23 cellular contexts compared by ENCODE assay signal in genomic region chr1:193662030-193662429, GRCh38.
DNase-seq lines count a peak whose midpoint lies in the region; ATAC-seq, FAIRE-seq and TF ChIP-seq lines count a peak whose summit lies in the region.
"Had no signal": no experiment of that assay in that cellular context is flagged by ENCODE, and none has a peak within 500 bp of the region (broad histone marks: within the 10 kb centered on the region; RNA-seq: fewer than 3 reads in every experiment).

No MANE protein-coding gene starts in this region.

- no peak overlapping the region for H3K23ac ChIP-seq in H9 (ENCODE audit: insufficient read length, low read depth, low read length)

- no peaks in the 10 kb centered on the region for H4K20me1 ChIP-seq in K562 (replicated peaks; ENCODE audit: control insufficient read depth, insufficient read depth, low read length)
- no peaks in the 10 kb centered on the region for H4K20me1 ChIP-seq in H9 (ENCODE audit: control insufficient read depth, insufficient read depth, insufficient read length)

- H2AFZ ChIP-seq in K562 (ENCODE audit: low read depth, low read length) (no peak overlapping the region), H9 (ENCODE audit: low read length) (no peak overlapping the region)

- no peak overlapping the region for H3K56ac ChIP-seq in H9 (ENCODE audit: insufficient read length, low read depth, low read length)

- H2BK15ac ChIP-seq in H9 (ENCODE audit: low read depth, low read length): no peak overlapping the region

- H4K8ac ChIP-seq in H9 (replicated peaks; ENCODE audit: insufficient read length, low read depth, low read length): no peak overlapping the region

- DNase-seq in AG04450 (ENCODE audit: low read depth, low spot score) (peak; percentile 26), HCEC 1CT (peak; percentile 2), K562 (ENCODE audit: extremely low read depth in 1 of 4, low spot score in 3 of 4) (no peak), iris pigment epithelial cell (ENCODE audit: low read depth) (peak; percentile 54), aorta (no peak), H9 (no peak), hypothalamus (lab: John Stamatoyannopoulos, UW) (no peak), NCI-H510A treated with DMSO at 0.1 percent for 48 hours (lab: John Stamatoyannopoulos, UW) (no peak)
- DNase-seq: BE2C; DMS79 treated with DMSO at 0.1 percent for 48 hours; KG1; NCI-H1105; NCI-H2029 treated with DMSO at 0.1 percent for 48 hours; NCI-H226; NCI-H524; NCI-H774; NK-92 treated with Interleukin-12 subunit alpha and Interleukin-12 subunit beta, amount 100 ng/mL, for 24 hours; SHP77 treated with DMSO at 0.1 percent for 48 hours had no signal

- H3K79me1 ChIP-seq in H9 (ENCODE audit: insufficient read depth, low read depth, low read length, poor library complexity, severe bottlenecking): no peaks in the 10 kb centered on the region

- in situ Hi-C loops in K562 (cut with MboI): no loop called here

- H3K14ac ChIP-seq in H9 (ENCODE audit: insufficient read depth, low read length): no peak overlapping the region

- no peak overlapping the region for H2BK120ac ChIP-seq in H9 (ENCODE audit: low read depth, low read length, poor library complexity, severe bottlenecking)

- H3K27ac ChIP-seq in AG04450 (ENCODE audit: low read depth, low read length): no peak overlapping the region
- H3K27ac ChIP-seq in K562 (ENCODE audit: extremely low read depth, low read depth, low read length): no peak overlapping the region
- H3K27ac ChIP-seq in aorta (ENCODE audit: low read depth in 1 of 2, low read length in 2 of 2): no peak overlapping the region
- H3K27ac ChIP-seq in H9 (ENCODE audit: insufficient read length, low read depth, low read length): no peak overlapping the region
- H3K27ac ChIP-seq: RWPE1, SK-N-MC had no signal

- H3K4me3 ChIP-seq in AG04450 (ENCODE audit: low read depth, low read length): no peak overlapping the region
- H3K4me3 ChIP-seq in K562: no peak overlapping the region
- H3K4me3 ChIP-seq in aorta (ENCODE audit: low read length in 2 of 2): no peak overlapping the region
- H3K4me3 ChIP-seq: SK-N-MC had no signal

- no peak overlapping the region for H3K4me3 Mint-ChIP-seq in H9

- no peaks in the 10 kb centered on the region for H3K4me1 Mint-ChIP-seq in H9

- H2AK5ac ChIP-seq in H9 (ENCODE audit: insufficient read length, low read length): no peak overlapping the region

- BruUV-seq in K562 (replicated peaks; lab: Mats Ljungman, UMichigan): no TSS peak

- no peaks in the 10 kb centered on the region for H3K9me1 ChIP-seq in K562 (ENCODE audit: control insufficient read depth, insufficient read depth, low read length)

- no peak for TF ChIP-seq RAD21 in K562 (CRISPR knock-in tag; conservative IDR thresholded peaks at IDR 0.05 in 1 of 2, IDR thresholded peaks at IDR 0.05 in 1 of 2)

- no peaks in the 10 kb centered on the region for H3K36me3 Mint-ChIP-seq in H9 (ENCODE audit: insufficient read depth in 1 of 3, low read depth in 3 of 3)

- no peak overlapping the region for H2BK12ac ChIP-seq in H9 (ENCODE audit: insufficient read length, low read depth, low read length)

- POLR2A ChIA-PET in AG04450 (lab: Yijun Ruan, JAX): no interaction called here
- POLR2A ChIA-PET in K562 (lab: Yijun Ruan, JAX): interaction anchor here (0.6 kb wide), 1 partner anchor 9 kb away, joined by 3 read pairs; no protein-coding TSS in a partner anchor

- H2BK5ac ChIP-seq in H9 (ENCODE audit: insufficient read length, low read length): no peak overlapping the region

- H3K27me3 ChIP-seq in AG04450 (ENCODE audit: control insufficient read depth, insufficient read depth, low read length) (no peaks in the 10 kb centered on the region), K562 (ENCODE audit: control insufficient read depth in 2 of 2, insufficient read depth in 2 of 2, low read length in 2 of 2) (no peaks in the 10 kb centered on the region), aorta (ENCODE audit: control insufficient read depth in 1 of 2, insufficient read depth in 2 of 2, low read length in 1 of 2) (no peaks in the 10 kb centered on the region), H9 (ENCODE audit: insufficient read depth, low read length) (no peaks in the 10 kb centered on the region)
- H3K27me3 ChIP-seq: BE2C had no signal

- H3K4me1 ChIP-seq in K562 (replicated peaks in 1 of 2; ENCODE audit: control insufficient read depth in 2 of 2, insufficient read depth in 2 of 2, low read length in 2 of 2) (no peaks in the 10 kb centered on the region), aorta (ENCODE audit: control insufficient read depth in 1 of 2, insufficient read depth in 2 of 2, low read length in 2 of 2) (peaks cover 2 to 8% of the 10 kb centered on the region in 2 donors), H9 (ENCODE audit: insufficient read depth, low read length) (no peaks in the 10 kb centered on the region)
- H3K4me1 ChIP-seq: BE2C had no signal

- H3K4me2 ChIP-seq in K562 (ENCODE audit: insufficient read depth, low read length): no peak overlapping the region
- no peak overlapping the region for H3K4me2 ChIP-seq in H9 (ENCODE audit: insufficient read depth, insufficient read length, low read length)

- intact Hi-C loops in K562 (cut with micrococcal nuclease): no loop called here
- intact Hi-C loops in aorta (cut with DNase I): no loop called here

- TF ChIP-seq POLR2A in K562 (conservative IDR thresholded peaks at IDR 0.05): no peak

- H3K23me2 ChIP-seq in H9 (ENCODE audit: insufficient read length, low read depth, low read length, poor library complexity, severe bottlenecking): no peaks in the 10 kb centered on the region

- no peak overlapping the region for H2BK20ac ChIP-seq in H9 (ENCODE audit: low read depth, low read length, poor library complexity, severe bottlenecking)

- no peak for FAIRE-seq in K562 (lab: Jason Lieb, UNC)
- FAIRE-seq: A204.1, GM12891, H1 had no signal

- no peaks in the 10 kb centered on the region for H3K9me3 Mint-ChIP-seq in H9

- CTCF ChIA-PET in AG04450 (lab: Charles Lee) (no interaction called here), K562 (lab: Yijun Ruan, JAX; ENCODE audit: low intra/inter-chr PET ratio) (no interaction called here)

- no peak overlapping the region for H3K9ac ChIP-seq in K562 (ENCODE audit: insufficient read depth in 1 of 2, low read depth in 2 of 2, low read length in 2 of 2)
- H3K9ac ChIP-seq in H9 (ENCODE audit: extremely low read depth, insufficient read length, low read length): no peak overlapping the region

- no peak overlapping the region for H3K18ac ChIP-seq in H9 (ENCODE audit: insufficient read length, low read depth, low read length)

- TF ChIP-seq CTCF in AG04450 (IDR thresholded peaks at IDR 0.05; ENCODE audit: low read depth, low read length) (no peak), K562 (IDR thresholded peaks at IDR 0.05 in 2 of 3, conservative IDR thresholded peaks at IDR 0.05 in 1 of 3; ENCODE audit: insufficient read depth in 2 of 3, low read depth in 1 of 3, low read length in 3 of 3) (no peak), H9 (conservative IDR thresholded peaks at IDR 0.05) (no peak)

- no peaks in the 10 kb centered on the region for H3K27me3 Mint-ChIP-seq in H9 (ENCODE audit: low read depth)

- TF ChIP-seq EP300 in K562 (IDR thresholded peaks at IDR 0.05; ENCODE audit: low read length): no peak

- H3K36me3 ChIP-seq in K562 (ENCODE audit: control insufficient read depth, insufficient read depth, low read length): no peaks in the 10 kb centered on the region
- H3K36me3 ChIP-seq in aorta (ENCODE audit: control insufficient read depth in 1 of 2, insufficient read depth in 2 of 2, low read length in 1 of 2): no peaks in the 10 kb centered on the region
- H3K36me3 ChIP-seq: BE2C had no signal

- H3K9me3 ChIP-seq in AG04450 (ENCODE audit: control insufficient read depth, insufficient read depth, low read length) (no peaks in the 10 kb centered on the region), K562 (replicated peaks; ENCODE audit: control insufficient read depth, insufficient read depth, low read depth, low read length) (no peaks in the 10 kb centered on the region; the same call in none of the 2 replicates), aorta (ENCODE audit: control insufficient read depth, low read length) (no peaks in the 10 kb centered on the region), H9 (ENCODE audit: control insufficient read depth, low read depth, low read length) (no peaks in the 10 kb centered on the region)
- H3K9me3 ChIP-seq: BE2C had no signal

- 0% methylated on average over 2 of the region's 2 CpGs for WGBS in K562 (ENCODE audit: insufficient coverage, low coverage, missing lambda C conversion rate)
- 92 to 97% methylated on average over 2 of the region's 2 CpGs for WGBS in aorta, 2 donors
- WGBS in H9 (ENCODE audit: extremely low coverage, insufficient read length, low lambda C conversion rate): no CpG with 5 or more reads among the region's 2 CpGs

- H4K91ac ChIP-seq in H9 (ENCODE audit: insufficient read length, low read depth, low read length): no peak overlapping the region

- no peak for ATAC-seq in K562
- ATAC-seq in aorta (ENCODE audit: low FRiP score): no peak

- H3K79me2 ChIP-seq in K562 (ENCODE audit: control insufficient read depth, insufficient read depth, low read length) (no peaks in the 10 kb centered on the region), H9 (ENCODE audit: insufficient read depth, low read length) (no peaks in the 10 kb centered on the region)

- H3T11ph ChIP-seq in H9 (ENCODE audit: low read length): no peak overlapping the region

- no peak overlapping the region for H3K4ac ChIP-seq in H9 (ENCODE audit: low read depth, low read length)

- H4K5ac ChIP-seq in H9 (ENCODE audit: insufficient read length, low read depth, low read length): no peak overlapping the region

- H3K27ac Mint-ChIP-seq in H9: no peak overlapping the region

TF ChIP-seq in K562, 482 proteins besides CTCF, POLR2A, EP300 and RAD21 (continues in another document):
- TF ChIP-seq ZBTB7A (IDR thresholded peaks at IDR 0.05; ENCODE audit: borderline replicate concordance, control insufficient read depth, low read depth, low read length): no peak
- TF ChIP-seq FOXA1 (IDR thresholded peaks at IDR 0.05; ENCODE audit: borderline replicate concordance): no peak
- TF ChIP-seq IFI16 (CRISPR knock-in tag; IDR thresholded peaks at IDR 0.05): no peak
- TF ChIP-seq TAF7 (tag; IDR thresholded peaks at IDR 0.05): no peak

Comparison
In these comparisons a context has a peak if more than half of its experiments do, and no peak if none do; other contexts are left out.
1. DNase-seq: peak in AG04450 (single experiment), HCEC 1CT (single experiment) and iris pigment epithelial cell (single experiment); none in K562 (0 of 4), aorta (0 of 2), H9 (single experiment), hypothalamus (0 of 51) and NCI-H510A treated with DMSO at 0.1 percent for 48 hours (single experiment).